In the genomic region with DNA sequence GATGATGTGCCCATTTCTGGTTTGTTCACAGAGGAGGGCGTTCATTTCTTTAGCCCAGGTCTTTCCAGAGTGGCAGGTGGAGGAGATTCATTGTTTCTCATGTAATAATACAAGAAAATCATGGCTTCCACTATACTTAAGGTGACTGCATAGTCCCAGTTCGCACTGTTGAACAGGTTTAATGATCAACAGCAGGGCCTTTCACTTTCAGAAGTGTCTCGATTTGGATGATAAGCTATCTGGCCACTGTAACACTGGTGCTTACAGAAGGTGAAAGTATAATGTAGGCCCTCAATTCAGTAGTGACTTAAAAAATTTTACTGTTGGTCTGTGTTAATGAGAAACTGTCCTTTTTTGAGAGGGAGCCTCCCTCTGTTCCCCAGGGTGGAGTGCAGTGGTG, we compare ENCODE assay signal across 8 cellular contexts. TPM values are rescaled to one million over a fixed set of nuclear protein-coding genes. Genes with fewer than 3 reads are reported as not detected.
DNase-seq lines count a peak whose midpoint lies in the region; ATAC-seq, FAIRE-seq and TF ChIP-seq lines count a peak whose summit lies in the region.

No MANE protein-coding gene starts in this region.

- H3K27ac ChIP-seq in PC-3 (ENCODE audit: low read length) = no peak overlapping the region
- peak overlapping the region; percentile 34 to 52 for H3K27ac ChIP-seq in kidney (ENCODE audit: low read depth in 2 of 2, low read length in 2 of 2)

- no peaks in the 10 kb centered on the region for H3K9me2 ChIP-seq in PC-3 (replicated peaks; ENCODE audit: low read length)

- CTCF ChIA-PET in PC-3 (lab: Charles Lee) = no interaction called here

- H4K20me1 ChIP-seq in PC-3 (ENCODE audit: low read length) = no peaks in the 10 kb centered on the region

- H2AFZ ChIP-seq in PC-3 (ENCODE audit: low read length) = no peak overlapping the region

- POLR2A ChIA-PET in PC-3 (lab: Charles Lee; ENCODE audit: unreplicated experiment) = no interaction called here

- H3K4me2 ChIP-seq in PC-3 (ENCODE audit: low read length) = peak overlapping the region; percentile 89

- in situ Hi-C loops in HAP-1 (cut with MboI; ENCODE audit: low sequenced_read_pairs) = loop anchor here (25.0 kb wide), 1 partner anchor 608 kb away; no protein-coding TSS in a partner anchor

- H3K9me3 ChIP-seq in HAP-1 = no peaks in the 10 kb centered on the region
- H3K9me3 ChIP-seq in PC-3 (ENCODE audit: low read length) = no peaks in the 10 kb centered on the region
- H3K9me3 ChIP-seq in kidney (ENCODE audit: control insufficient read depth in 1 of 2, low read length in 2 of 2) = no peaks in the 10 kb centered on the region

- H3K4me3 ChIP-seq in HAP-1 = peak overlapping the region; percentile 52; the same call in 1 of the 2 replicates
- peak overlapping the region; percentile 85 for H3K4me3 ChIP-seq in PC-3 (ENCODE audit: low read length)
- peak overlapping the region; percentile 73 to 83 for H3K4me3 ChIP-seq in kidney (ENCODE audit: low read length in 2 of 2)

- TF ChIP-seq CTCF in PC-3 (conservative IDR thresholded peaks at IDR 0.05; ENCODE audit: low read depth, low read length) = no peak
- no peak for TF ChIP-seq CTCF in kidney (IDR thresholded peaks at IDR 0.05; ENCODE audit: borderline replicate concordance, extremely low read depth, insufficient read depth)

- DNase-seq in GM18507 (ENCODE audit: extremely low spot score, insufficient read length, low read depth) (peak; percentile 54), HAP-1 (ENCODE audit: low spot score in 2 of 2) (no peak), PC-3 (no peak), kidney (no peak), UCSD-AML1 (lab: John Stamatoyannopoulos, UW; ENCODE audit: unreplicated experiment) (no peak), NCI-H1048 (lab: John Stamatoyannopoulos, UW) (no peak), mucosa of gallbladder (ENCODE audit: low spot score) (no peak), HTR-8/SVneo (ENCODE audit: insufficient read length, low spot score) (no peak)

- H3F3A ChIP-seq in PC-3 (ENCODE audit: low read length, unreplicated experiment) = no peaks in the 10 kb centered on the region

- no peaks in the 10 kb centered on the region for H3K27me3 ChIP-seq in HAP-1 (ENCODE audit: low read depth)
- H3K27me3 ChIP-seq in PC-3 (ENCODE audit: low read length) = no peaks in the 10 kb centered on the region

- FAIRE-seq in GM18507 (lab: Jason Lieb, UNC) (peak; percentile 91), kidney (lab: Jason Lieb, UNC) (no peak), HTR-8/SVneo (lab: Jason Lieb, UNC) (no peak)

- peaks cover 13% of the 10 kb centered on the region for H3K4me1 ChIP-seq in HAP-1
- H3K4me1 ChIP-seq in PC-3 (ENCODE audit: insufficient read depth, low read length) = peaks cover 20% of the 10 kb centered on the region; the same call in 1 of the 2 replicates
- H3K4me1 ChIP-seq in kidney (ENCODE audit: control insufficient read depth in 1 of 2, insufficient read depth in 1 of 2, low read depth in 1 of 2, low read length in 2 of 2) = peaks cover 6 to 10% of the 10 kb centered on the region in 2 donors

- peak overlapping the region; percentile 72; the same call in 1 of the 2 replicates for H3K9ac ChIP-seq in PC-3 (ENCODE audit: low read length)
- peak overlapping the region in 1 of 2 donors; percentile 88 for H3K9ac ChIP-seq in kidney (ENCODE audit: low read length in 2 of 2)

- ATAC-seq in PC-3 = no peak

- no TSS peak for BruUV-seq in PC-3 (replicated peaks; lab: Mats Ljungman, UMichigan)

- H3K36me3 ChIP-seq in HAP-1 (replicated peaks) = peaks cover 25% of the 10 kb centered on the region
- H3K36me3 ChIP-seq in PC-3 (ENCODE audit: low read depth, low read length) = peaks cover 14% of the 10 kb centered on the region; the same call in 1 of the 2 replicates
- H3K36me3 ChIP-seq in kidney (ENCODE audit: control insufficient read depth in 1 of 2, insufficient read depth in 2 of 2, low read length in 2 of 2) = peaks cover 2 to 9% of the 10 kb centered on the region in 2 donors

- intact Hi-C loops in PC-3 (cut with micrococcal nuclease) (loop anchor here (5.0 to 10.0 kb wide), 4 partner anchors 83 to 470 kb away; partner anchors contain the start of gene NPC1), kidney (cut with DNase I) (no loop called here)

- H3K79me2 ChIP-seq in PC-3 (ENCODE audit: low read length) = peaks cover 29% of the 10 kb centered on the region

RNA-seq across cellular contexts. Expression of gene RMC1, which starts 1.4 kb away (rescaled TPM):
- total RNA-seq in PC-3 (2014; rRNA removed) (23.2 and 27.6 TPM in 2 replicates), kidney (25.9 TPM), mucosa of gallbladder (27.0 TPM)
- polyA plus RNA-seq in kidney (ENCODE audit: insufficient read depth, low read depth, low replicate concordance) = 40.4 TPM

RNA-seq across cellular contexts. Expression of gene RIOK3, which starts 51.6 kb away (rescaled TPM):
- total RNA-seq in PC-3 (2014; rRNA removed) = 35.0 and 41.4 TPM in 2 replicates
- total RNA-seq in kidney = 64.9 TPM
- 30.1 TPM for polyA plus RNA-seq in kidney (ENCODE audit: insufficient read depth, low read depth, low replicate concordance)
- total RNA-seq in mucosa of gallbladder = 68.9 TPM
